In the genomic region with DNA sequence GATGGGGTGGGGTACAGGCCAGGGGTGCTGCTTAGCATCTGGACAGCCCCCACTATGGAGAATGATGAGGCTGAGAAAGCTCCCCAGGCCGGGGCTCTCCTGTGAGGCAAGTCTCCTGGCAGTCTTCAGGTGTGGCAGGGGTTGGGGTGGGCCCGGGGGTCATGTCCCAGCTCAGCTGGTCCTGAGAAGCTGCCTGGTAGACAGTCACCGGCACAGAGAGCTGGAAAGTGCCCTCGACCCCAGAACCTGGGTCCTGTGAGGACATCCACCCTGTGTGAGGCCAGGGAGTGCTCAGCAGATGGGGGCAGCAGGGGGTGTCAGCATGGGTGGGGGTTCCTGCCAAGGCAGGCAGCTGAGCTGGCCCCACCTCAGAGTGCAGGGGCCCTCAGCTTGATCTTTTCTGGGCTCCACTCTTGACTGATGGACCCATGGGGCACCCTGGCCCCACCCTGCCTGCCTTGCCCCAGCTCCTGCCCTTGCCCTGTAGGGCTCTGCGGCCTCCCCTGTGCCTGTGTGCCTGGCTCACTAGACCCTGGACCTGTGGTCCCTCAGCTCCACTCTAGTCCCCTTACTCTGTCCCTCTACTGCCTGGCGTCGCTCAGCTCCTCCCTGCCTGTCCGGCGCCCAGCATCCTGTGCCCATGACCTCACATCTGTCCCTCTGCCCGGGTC, we compare ENCODE assay signal across 28 cellular contexts. TPM values are rescaled to one million over a fixed set of nuclear protein-coding genes. Genes with fewer than 3 reads are reported as not detected.
DNase-seq lines count a peak whose midpoint lies in the region; ATAC-seq and TF ChIP-seq lines count a peak whose summit lies in the region.
"Had no signal": no experiment of that assay in that cellular context is flagged by ENCODE, and none has a peak within 500 bp of the region (broad histone marks: within the 10 kb centered on the region; RNA-seq: fewer than 3 reads in every experiment).

No MANE protein-coding gene starts in this region.

- H3K4me3 ChIP-seq in ovary: no peak overlapping the region
- H3K4me3 ChIP-seq in effector memory CD4-positive, alpha-beta T cell (ENCODE audit: insufficient read depth, low read depth, low read length, poor library complexity, severe bottlenecking): no peak overlapping the region
- H3K4me3 ChIP-seq: colonic mucosa, GM23248, left lung, thoracic aorta had no signal

- intact Hi-C loops in natural killer cell (cut with micrococcal nuclease) (no loop called here), ovary (cut with DNase I) (no loop called here)

- TF ChIP-seq EP300 in ovary (IDR thresholded peaks at IDR 0.05): no peak

- peak in 1 of 2 donors; percentile 4 for ATAC-seq in natural killer cell treated with Interleukin-12 subunit alpha and Interleukin-12 subunit beta and Interleukin-15 and Interleukin-18, amount 100 ng/mL, for 72 hours
- no peak for ATAC-seq in natural killer cell
- no peak for ATAC-seq in HG03139 (IDR thresholded peaks at IDR 0.05; ENCODE audit: unreplicated experiment)
- ATAC-seq: left lung, T-helper 17 cell had no signal

- TF ChIP-seq CTCF in natural killer cell (IDR thresholded peaks at IDR 0.05) (no peak), chondrocyte (IDR thresholded peaks at IDR 0.05) (no peak), ovary (IDR thresholded peaks at IDR 0.05) (no peak)

- H3K36me3 Mint-ChIP-seq in natural killer cell treated with Interleukin-12 subunit alpha and Interleukin-12 subunit beta and Interleukin-15 and Interleukin-18, amount 100 ng/mL, for 72 hours: no peaks in the 10 kb centered on the region
- H3K36me3 Mint-ChIP-seq in natural killer cell: no peaks in the 10 kb centered on the region
- no peaks in the 10 kb centered on the region for H3K36me3 Mint-ChIP-seq in chondrocyte (ENCODE audit: low read depth)
- H3K36me3 Mint-ChIP-seq: activated CD4-positive, alpha-beta memory T cell treated with anti-CD3 and anti-CD28 coated beads for 36 hours; activated naive CD8-positive, alpha-beta T cell treated with anti-CD3 and anti-CD28 coated beads for 36 hours had no signal

- no peaks in the 10 kb centered on the region for H3K27me3 Mint-ChIP-seq in natural killer cell treated with Interleukin-12 subunit alpha and Interleukin-12 subunit beta and Interleukin-15 and Interleukin-18, amount 100 ng/mL, for 72 hours
- no peaks in the 10 kb centered on the region for H3K27me3 Mint-ChIP-seq in natural killer cell (ENCODE audit: low read depth in 2 of 2)
- H3K27me3 Mint-ChIP-seq in chondrocyte (ENCODE audit: low read depth): no peaks in the 10 kb centered on the region
- H3K27me3 Mint-ChIP-seq: activated CD4-positive, alpha-beta memory T cell treated with anti-CD3 and anti-CD28 coated beads for 36 hours; activated naive CD8-positive, alpha-beta T cell treated with anti-CD3 and anti-CD28 coated beads for 36 hours; T-helper 17 cell had no signal

- no peaks in the 10 kb centered on the region for H3K27me3 ChIP-seq in ovary
- no peaks in the 10 kb centered on the region for H3K27me3 ChIP-seq in effector memory CD4-positive, alpha-beta T cell (replicated peaks; ENCODE audit: control insufficient read depth, insufficient read depth, low read length, poor library complexity, severe bottlenecking)
- H3K27me3 ChIP-seq: colonic mucosa, left lung had no signal

- H3K27ac Mint-ChIP-seq in natural killer cell treated with Interleukin-12 subunit alpha and Interleukin-12 subunit beta and Interleukin-15 and Interleukin-18, amount 100 ng/mL, for 72 hours: no peak overlapping the region
- H3K27ac Mint-ChIP-seq in natural killer cell (peak overlapping the region in 1 of 2 donors; percentile 53), chondrocyte (ENCODE audit: unreplicated experiment) (no peak overlapping the region)
- H3K27ac Mint-ChIP-seq: activated CD4-positive, alpha-beta memory T cell treated with anti-CD3 and anti-CD28 coated beads for 36 hours; activated naive CD8-positive, alpha-beta T cell treated with anti-CD3 and anti-CD28 coated beads for 36 hours; activated T-helper 2 cell treated with anti-CD3 and anti-CD28 coated beads, Interferon-gamma antibody, Interleukin-2, Interleukin-4, amounts not matched to agents 10 μg/mL and 5 μg/mL and 100 μg/mL, durations not matched to agents 14 hours and 24 hours and 36 hours had no signal

- no peaks in the 10 kb centered on the region for H3K9me3 Mint-ChIP-seq in natural killer cell treated with Interleukin-12 subunit alpha and Interleukin-12 subunit beta and Interleukin-15 and Interleukin-18, amount 100 ng/mL, for 72 hours
- no peaks in the 10 kb centered on the region for H3K9me3 Mint-ChIP-seq in natural killer cell
- H3K9me3 Mint-ChIP-seq in chondrocyte (ENCODE audit: low read depth): no peaks in the 10 kb centered on the region
- H3K9me3 Mint-ChIP-seq: activated CD4-positive, alpha-beta memory T cell treated with anti-CD3 and anti-CD28 coated beads for 36 hours; activated naive CD8-positive, alpha-beta T cell treated with anti-CD3 and anti-CD28 coated beads for 36 hours; activated T-helper 2 cell treated with anti-CD3 and anti-CD28 coated beads, Interferon-gamma antibody, Interleukin-2, Interleukin-4, amounts not matched to agents 10 μg/mL and 5 μg/mL and 100 μg/mL, durations not matched to agents 14 hours and 24 hours and 36 hours had no signal

- H3K4me3 Mint-ChIP-seq in natural killer cell treated with Interleukin-12 subunit alpha and Interleukin-12 subunit beta and Interleukin-15 and Interleukin-18, amount 100 ng/mL, for 72 hours: no peak overlapping the region
- H3K4me3 Mint-ChIP-seq in natural killer cell (no peak overlapping the region), chondrocyte (ENCODE audit: unreplicated experiment) (no peak overlapping the region)
- H3K4me3 Mint-ChIP-seq: activated CD4-positive, alpha-beta memory T cell treated with anti-CD3 and anti-CD28 coated beads for 36 hours; activated naive CD8-positive, alpha-beta T cell treated with anti-CD3 and anti-CD28 coated beads for 36 hours; T-helper 17 cell had no signal

- no peaks in the 10 kb centered on the region for H3K36me3 ChIP-seq in ovary
- H3K36me3 ChIP-seq in effector memory CD4-positive, alpha-beta T cell (ENCODE audit: control insufficient read depth, insufficient read depth, low read length): peaks cover 18% of the 10 kb centered on the region
- H3K36me3 ChIP-seq: colonic mucosa had no signal

- peaks cover 5% of the 10 kb centered on the region for H3K4me1 ChIP-seq in ovary (ENCODE audit: insufficient read depth)
- H3K4me1 ChIP-seq in effector memory CD4-positive, alpha-beta T cell (ENCODE audit: control insufficient read depth, insufficient read depth, low read length, poor library complexity, severe bottlenecking): peaks cover 6% of the 10 kb centered on the region
- H3K4me1 ChIP-seq: colonic mucosa had no signal

- no peaks in the 10 kb centered on the region for H3K9me3 ChIP-seq in ovary
- H3K9me3 ChIP-seq in effector memory CD4-positive, alpha-beta T cell (ENCODE audit: control insufficient read depth, low read length): no peaks in the 10 kb centered on the region
- H3K9me3 ChIP-seq: colonic mucosa, thoracic aorta had no signal

- peaks cover 17 to 19% of the 10 kb centered on the region in 2 donors for H3K4me1 Mint-ChIP-seq in natural killer cell treated with Interleukin-12 subunit alpha and Interleukin-12 subunit beta and Interleukin-15 and Interleukin-18, amount 100 ng/mL, for 72 hours (ENCODE audit: low read depth in 2 of 2)
- H3K4me1 Mint-ChIP-seq in natural killer cell: peaks cover 22 to 32% of the 10 kb centered on the region in 2 donors
- H3K4me1 Mint-ChIP-seq in chondrocyte (ENCODE audit: low read depth): peaks cover 11% of the 10 kb centered on the region

- no peak for TF ChIP-seq POLR2A in ovary (IDR thresholded peaks at IDR 0.05)

- no peak overlapping the region for H3K27ac ChIP-seq in ovary
- H3K27ac ChIP-seq in effector memory CD4-positive, alpha-beta T cell (ENCODE audit: insufficient read depth, low read length, poor library complexity, severe bottlenecking): no peak overlapping the region
- H3K27ac ChIP-seq: colonic mucosa, GM23248, left lung, thoracic aorta had no signal

- DNase-seq in natural killer cell treated with Interleukin-12 subunit alpha and Interleukin-12 subunit beta and Interleukin-15 and Interleukin-18, amount 100 ng/mL, for 72 hours (ENCODE audit: low spot score): peak; percentile 41
- no peak for DNase-seq in natural killer cell
- DNase-seq in chondrocyte (ENCODE audit: low spot score): peak; percentile 71
- peak in 3 of 5 donors; percentile 16 to 31 (median 23) for DNase-seq in ovary
- no peak for DNase-seq in effector memory CD4-positive, alpha-beta T cell
- DNase-seq in effector CD8-positive, alpha-beta T cell (lab: John Stamatoyannopoulos, UW): no peak
- DNase-seq: activated CD4-positive, alpha-beta memory T cell treated with anti-CD3 and anti-CD28 coated beads for 36 hours; activated CD4-positive, CD25-positive, alpha-beta regulatory T cell; activated CD8-positive, alpha-beta memory T cell treated with anti-CD3 and anti-CD28 coated beads, Interleukin-2, amount 50 U/mL, for 48 hours; activated naive CD8-positive, alpha-beta T cell treated with anti-CD3 and anti-CD28 coated beads for 36 hours; anterior cingulate cortex; colonic mucosa; effector CD4-positive, alpha-beta T cell; erythroblast; GM23248; Kasumi-1; NCI-H1417; NCI-H2029 treated with DMSO at 0.1 percent for 48 hours; NCI-H226; NCI-H526 treated with DMSO at 0.1 percent for 48 hours; nucleus accumbens; Right ventricle myocardium superior; stimulated activated naive CD4-positive, alpha-beta T cell; T-helper 17 cell had no signal

- WGBS in ovary, 3 donors: 74 to 75% (median 74%) methylated on average over 10 of the region's 10 CpGs

RNA-seq across cellular contexts. Expression of a gene that starts 5.8 kb away (rescaled TPM):
- total RNA-seq in natural killer cell treated with Interleukin-12 subunit alpha and Interleukin-12 subunit beta and Interleukin-15 and Interleukin-18, amount 100 ng/mL, for 72 hours: 1 to 10 TPM; 6.8 to 7.9 TPM
- total RNA-seq in natural killer cell (10 to 100 TPM; 13.3 to 14.1 (median 13.8) TPM), chondrocyte (5.2 to 7.7 TPM (median 5.9 TPM) in 3 replicates), ovary (10 to 100 TPM in 4 of 7 donors, 1 to 10 TPM in 3; 3.7 to 14.5 (median 11.1) TPM)
- polyA plus RNA-seq in ovary: 1 to 10 TPM; 2.8 to 5.8 TPM

RNA-seq across cellular contexts. Expression of a gene that starts 21.6 kb away (rescaled TPM):
- 1 to 10 TPM; 2.1 to 2.2 TPM for total RNA-seq in natural killer cell treated with Interleukin-12 subunit alpha and Interleukin-12 subunit beta and Interleukin-15 and Interleukin-18, amount 100 ng/mL, for 72 hours
- total RNA-seq in natural killer cell (1 to 10 TPM; 1.0 to 2.2 (median 1.7) TPM), chondrocyte (1.5 to 2.0 TPM (median 1.8 TPM) in 3 replicates), ovary (10 to 100 TPM in 2 of 7 donors, 1 to 10 TPM in 5; 2.2 to 12.6 (median 8.0) TPM)
- polyA plus RNA-seq in ovary: 1 to 10 TPM in 1 of 2 donors, under 1 TPM in 1; 0.18 to 2.3 TPM

RNA-seq across cellular contexts. Expression of a gene that starts 31.3 kb away (rescaled TPM):
- 100 to 1,000 TPM; 296 to 329 TPM for total RNA-seq in natural killer cell treated with Interleukin-12 subunit alpha and Interleukin-12 subunit beta and Interleukin-15 and Interleukin-18, amount 100 ng/mL, for 72 hours
- total RNA-seq in natural killer cell: 100 to 1,000 TPM; 292 to 313 (median 308) TPM
- 155 to 196 TPM (median 189 TPM) in 3 replicates for total RNA-seq in chondrocyte
- total RNA-seq in ovary: 100 to 1,000 TPM; 129 to 256 (median 171) TPM
- 100 to 1,000 TPM in 1 of 2 donors, 10 to 100 TPM in 1; 17.7 to 228 TPM for polyA plus RNA-seq in ovary

RNA-seq across cellular contexts. Expression of a gene that starts 36.5 kb away (rescaled TPM):
- total RNA-seq in natural killer cell treated with Interleukin-12 subunit alpha and Interleukin-12 subunit beta and Interleukin-15 and Interleukin-18, amount 100 ng/mL, for 72 hours: 10 to 100 TPM in 1 of 2 donors, 1 to 10 TPM in 1; 6.4 to 12.3 TPM
- total RNA-seq in natural killer cell (10 to 100 TPM in 2 of 3 donors, 1 to 10 TPM in 1; 9.6 to 30.0 (median 14.3) TPM), chondrocyte (6.3 to 11.4 TPM (median 10.2 TPM) in 3 replicates), ovary (10 to 100 TPM; 21.7 to 37.1 (median 29.9) TPM)
- 10 to 100 TPM in 1 of 2 donors, 1 to 10 TPM in 1; 3.5 to 11.9 TPM for polyA plus RNA-seq in ovary

Comparison
In these comparisons a context has a peak if more than half of its experiments do, and no peak if none do; other contexts are left out.
1. DNase-seq: peak in natural killer cell treated with Interleukin-12 subunit alpha and Interleukin-12 subunit beta and Interleukin-15 and Interleukin-18, amount 100 ng/mL, for 72 hours (single experiment), chondrocyte (single experiment) and ovary (3 of 5); none in natural killer cell (single experiment), effector memory CD4-positive, alpha-beta T cell (0 of 3) and effector CD8-positive, alpha-beta T cell (single experiment).